In genomic region chr9:92970467-92970923, GRCh38 we compare ENCODE assay signal across 9 cellular contexts. TPM values are rescaled to one million over a fixed set of nuclear protein-coding genes. Genes with fewer than 3 reads are reported as not detected.
A peak's percentile ranks its signal among the peaks of the same experiment; 100 is the strongest.
DNase-seq lines count a peak whose midpoint lies in the region; FAIRE-seq and TF ChIP-seq lines count a peak whose summit lies in the region.
"Had no signal": no experiment of that assay in that cellular context is flagged by ENCODE, and none has a peak within 500 bp of the region (broad histone marks: within the 10 kb centered on the region; RNA-seq: fewer than 3 reads in every experiment).

No MANE protein-coding gene starts in this region.

- H3K27ac Mint-ChIP-seq in immature natural killer cell = peak overlapping the region; percentile 94 to 99 (median 98)

- H3K27me3 Mint-ChIP-seq in immature natural killer cell (ENCODE audit: low read depth in 3 of 3) = peaks cover 2 to 18% (median 4%) of the 10 kb centered on the region in 3 donors

- H3K36me3 Mint-ChIP-seq in immature natural killer cell = peaks cover 0 to 15% (median 9%) of the 10 kb centered on the region in 3 donors

- FAIRE-seq in frontal cortex (lab: Jason Lieb, UNC) = no peak

- peaks cover 11% of the 10 kb centered on the region for H3K4me1 ChIP-seq in left ventricle myocardium inferior

- no peaks in the 10 kb centered on the region for H3K9me3 Mint-ChIP-seq in immature natural killer cell

- DNase-seq in A172 (ENCODE audit: low spot score) (peak; percentile 62), GM13976 (ENCODE audit: low spot score) (peak; percentile 21), immature natural killer cell (no peak), NCI-H526 (lab: John Stamatoyannopoulos, UW) (no peak), NCI-H1092 treated with DMSO at 0.1 percent for 48 hours (lab: John Stamatoyannopoulos, UW) (no peak), frontal cortex (ENCODE audit: low spot score in 2 of 2) (no peak), left ventricle myocardium inferior (no peak)
- DNase-seq in activated T-cell treated with anti-CD3 and anti-CD28 coated beads, Interleukin-2, amount 50 U/mL, for 48 hours = peak; percentile 35 to 36

- H3K36me3 ChIP-seq in left ventricle myocardium inferior = no peaks in the 10 kb centered on the region
- H3K36me3 ChIP-seq: cardiac muscle cell had no signal

- no peak for TF ChIP-seq CTCF in GM13976 (IDR thresholded peaks at IDR 0.05; ENCODE audit: borderline replicate concordance, control extremely low read depth, extremely low read depth, insufficient read depth, missing control alignments)
- TF ChIP-seq CTCF in left ventricle myocardium inferior (IDR thresholded peaks at IDR 0.05; ENCODE audit: borderline replicate concordance) = no peak

- no peak overlapping the region for H3K27ac ChIP-seq in left ventricle myocardium inferior (replicated peaks)
- H3K27ac ChIP-seq: cardiac muscle cell had no signal

- H3K27me3 ChIP-seq in left ventricle myocardium inferior (ENCODE audit: low read depth) = no peaks in the 10 kb centered on the region

- intact Hi-C loops in left ventricle myocardium inferior (cut with micrococcal nuclease) = no loop called here

- in situ Hi-C loops in GM13976 (cut with MboI; ENCODE audit: low sequenced_read_pairs, unreplicated experiment) = no loop called here

- H3K9me3 ChIP-seq in left ventricle myocardium inferior (replicated peaks) = no peaks in the 10 kb centered on the region

- H3K4me3 ChIP-seq in left ventricle myocardium inferior = no peak overlapping the region
- H3K4me3 ChIP-seq: cardiac muscle cell had no signal

- H3K4me1 Mint-ChIP-seq in immature natural killer cell = peaks cover 95 to 96% of the 10 kb centered on the region in 2 donors

- H3K4me3 Mint-ChIP-seq in immature natural killer cell = peak overlapping the region; percentile 79 to 99 (median 93)

RNA-seq across cellular contexts. Expression of gene FGD3, which starts 23.2 kb away (rescaled TPM):
- total RNA-seq in A172 (2014; rRNA removed; shearing (Covaris generic)) = 0.10 and 0.12 TPM in 2 replicates
- polyA plus RNA-seq in immature natural killer cell = 100 to 1,000 TPM in 1 of 3 donors, 10 to 100 TPM in 2; 46.9 to 137 (median 57.0) TPM
- 17.9 TPM for total RNA-seq in frontal cortex
- 1.8 TPM for total RNA-seq in left ventricle myocardium inferior
- polyA plus RNA-seq: cardiac muscle cell had no signal

Comparison
In these comparisons a context has a peak if more than half of its experiments do, and no peak if none do; other contexts are left out.
1. DNase-seq: peak in A172 (single experiment), GM13976 (single experiment) and activated T-cell treated with anti-CD3 and anti-CD28 coated beads, Interleukin-2, amount 50 U/mL, for 48 hours (2 of 2); none in immature natural killer cell (0 of 3), NCI-H526 (0 of 2), NCI-H1092 treated with DMSO at 0.1 percent for 48 hours (single experiment), frontal cortex (0 of 2) and left ventricle myocardium inferior (single experiment).